In genomic region chr11:120248551-120249278, GRCh38 we compare ENCODE assay signal across 10 cellular contexts. TPM values are rescaled to one million over a fixed set of nuclear protein-coding genes. Genes with fewer than 3 reads are reported as not detected.
DNase-seq lines count a peak whose midpoint lies in the region; ATAC-seq and TF ChIP-seq lines count a peak whose summit lies in the region.
"Had no signal": no experiment of that assay in that cellular context is flagged by ENCODE, and none has a peak within 500 bp of the region (broad histone marks: within the 10 kb centered on the region; RNA-seq: fewer than 3 reads in every experiment).

No MANE protein-coding gene starts in this region.

- 62% methylated on average over 9 of the region's 9 CpGs for WGBS in right cardiac atrium

- no peaks in the 10 kb centered on the region for H3K9me3 Mint-ChIP-seq in natural killer cell treated with Interleukin-12 subunit alpha and Interleukin-12 subunit beta and Interleukin-15 and Interleukin-18, amount 100 ng/mL, for 72 hours
- no peaks in the 10 kb centered on the region for H3K9me3 Mint-ChIP-seq in natural killer cell
- peaks cover 1% of the 10 kb centered on the region for H3K9me3 Mint-ChIP-seq in activated naive CD8-positive, alpha-beta T cell treated with anti-CD3 and anti-CD28 coated beads for 36 hours

- H3K4me3 Mint-ChIP-seq in natural killer cell treated with Interleukin-12 subunit alpha and Interleukin-12 subunit beta and Interleukin-15 and Interleukin-18, amount 100 ng/mL, for 72 hours: peak overlapping the region; percentile 74
- no peak overlapping the region for H3K4me3 Mint-ChIP-seq in natural killer cell
- H3K4me3 Mint-ChIP-seq in activated naive CD8-positive, alpha-beta T cell treated with anti-CD3 and anti-CD28 coated beads for 36 hours: peak overlapping the region; percentile 53

- no peaks in the 10 kb centered on the region for H3K36me3 Mint-ChIP-seq in natural killer cell treated with Interleukin-12 subunit alpha and Interleukin-12 subunit beta and Interleukin-15 and Interleukin-18, amount 100 ng/mL, for 72 hours
- H3K36me3 Mint-ChIP-seq in natural killer cell: no peaks in the 10 kb centered on the region
- H3K36me3 Mint-ChIP-seq in activated naive CD8-positive, alpha-beta T cell treated with anti-CD3 and anti-CD28 coated beads for 36 hours: no peaks in the 10 kb centered on the region

- no peak overlapping the region for H3K27ac ChIP-seq in right cardiac atrium (ENCODE audit: low read length)

- no peak for DNase-seq in natural killer cell treated with Interleukin-12 subunit alpha and Interleukin-12 subunit beta and Interleukin-15 and Interleukin-18, amount 100 ng/mL, for 72 hours (ENCODE audit: low spot score)
- DNase-seq in natural killer cell (no peak), iPS-NIHi11 (ENCODE audit: low spot score) (no peak), NCI-H526 (lab: John Stamatoyannopoulos, UW) (no peak), GM20000 (ENCODE audit: low spot score) (no peak), right cardiac atrium (no peak)
- DNase-seq in activated naive CD8-positive, alpha-beta T cell treated with anti-CD3 and anti-CD28 coated beads for 36 hours: no peak
- DNase-seq: DND-41, kidney had no signal

- peaks cover 50 to 53% of the 10 kb centered on the region in 2 donors for H3K27me3 Mint-ChIP-seq in natural killer cell treated with Interleukin-12 subunit alpha and Interleukin-12 subunit beta and Interleukin-15 and Interleukin-18, amount 100 ng/mL, for 72 hours
- peaks cover 18 to 44% of the 10 kb centered on the region in 2 donors for H3K27me3 Mint-ChIP-seq in natural killer cell (ENCODE audit: low read depth in 2 of 2)
- H3K27me3 Mint-ChIP-seq in activated naive CD8-positive, alpha-beta T cell treated with anti-CD3 and anti-CD28 coated beads for 36 hours: peaks cover 80% of the 10 kb centered on the region

- H3K9me3 ChIP-seq in right cardiac atrium (ENCODE audit: control insufficient read depth, low read length): no peaks in the 10 kb centered on the region

- peak; percentile 78 to 79 for ATAC-seq in natural killer cell treated with Interleukin-12 subunit alpha and Interleukin-12 subunit beta and Interleukin-15 and Interleukin-18, amount 100 ng/mL, for 72 hours
- ATAC-seq in natural killer cell (no peak), HG03520 (IDR thresholded peaks at IDR 0.05; ENCODE audit: unreplicated experiment) (peak; percentile 64), right cardiac atrium (no peak)

- H3K27ac Mint-ChIP-seq in natural killer cell treated with Interleukin-12 subunit alpha and Interleukin-12 subunit beta and Interleukin-15 and Interleukin-18, amount 100 ng/mL, for 72 hours: peak overlapping the region; percentile 56 to 69
- H3K27ac Mint-ChIP-seq in natural killer cell: no peak overlapping the region
- H3K27ac Mint-ChIP-seq in activated naive CD8-positive, alpha-beta T cell treated with anti-CD3 and anti-CD28 coated beads for 36 hours: peak overlapping the region; percentile 72

- H3K4me3 ChIP-seq in right cardiac atrium (ENCODE audit: low read length): no peak overlapping the region

- peaks cover 3% of the 10 kb centered on the region for H3K27me3 ChIP-seq in right cardiac atrium (ENCODE audit: control insufficient read depth, insufficient read depth)

- H3K4me1 Mint-ChIP-seq in natural killer cell treated with Interleukin-12 subunit alpha and Interleukin-12 subunit beta and Interleukin-15 and Interleukin-18, amount 100 ng/mL, for 72 hours (ENCODE audit: low read depth in 2 of 2): peaks cover 34 to 38% of the 10 kb centered on the region in 2 donors
- no peaks in the 10 kb centered on the region for H3K4me1 Mint-ChIP-seq in natural killer cell
- peaks cover 44% of the 10 kb centered on the region for H3K4me1 Mint-ChIP-seq in activated naive CD8-positive, alpha-beta T cell treated with anti-CD3 and anti-CD28 coated beads for 36 hours

- TF ChIP-seq CTCF in natural killer cell (IDR thresholded peaks at IDR 0.05) (no peak), GM20000 (IDR thresholded peaks at IDR 0.05; ENCODE audit: extremely low read depth, missing control alignments) (no peak)

- intact Hi-C loops in natural killer cell (cut with micrococcal nuclease): no loop called here
- intact Hi-C loops in right cardiac atrium (cut with DNase I): no loop called here

- no peaks in the 10 kb centered on the region for H3K4me1 ChIP-seq in right cardiac atrium (ENCODE audit: control insufficient read depth, insufficient read depth, low read length)

RNA-seq across cellular contexts. Expression of gene POU2F3, which starts 8.8 kb away (rescaled TPM):
- not detected for total RNA-seq in natural killer cell treated with Interleukin-12 subunit alpha and Interleukin-12 subunit beta and Interleukin-15 and Interleukin-18, amount 100 ng/mL, for 72 hours
- total RNA-seq in natural killer cell (not detected), right cardiac atrium (under 1 TPM in 3 of 4 donors, not detected in 1; 0.17 to 0.31 (median 0.22) TPM)
- not detected for total RNA-seq in activated naive CD8-positive, alpha-beta T cell treated with anti-CD3 and anti-CD28 coated beads for 36 hours
- polyA plus RNA-seq in right cardiac atrium: 0.05 TPM

RNA-seq across cellular contexts. Expression of gene OAF, which starts 37.9 kb away (rescaled TPM):
- total RNA-seq in natural killer cell treated with Interleukin-12 subunit alpha and Interleukin-12 subunit beta and Interleukin-15 and Interleukin-18, amount 100 ng/mL, for 72 hours: 1 to 10 TPM; 1.1 to 1.9 TPM
- total RNA-seq in natural killer cell: 1 to 10 TPM; 2.8 to 5.1 (median 3.8) TPM
- 1 to 10 TPM; 3.0 to 3.6 TPM for total RNA-seq in activated naive CD8-positive, alpha-beta T cell treated with anti-CD3 and anti-CD28 coated beads for 36 hours
- total RNA-seq in right cardiac atrium: 10 to 100 TPM; 21.6 to 57.1 (median 44.9) TPM
- polyA plus RNA-seq in right cardiac atrium: 25.3 TPM

Comparison
In these comparisons a context has a peak if more than half of its experiments do, and no peak if none do; other contexts are left out.
1. ATAC-seq: peak in natural killer cell treated with Interleukin-12 subunit alpha and Interleukin-12 subunit beta and Interleukin-15 and Interleukin-18, amount 100 ng/mL, for 72 hours (2 of 2) and HG03520 (single experiment); none in natural killer cell (0 of 3) and right cardiac atrium (0 of 2).
2. H3K27ac Mint-ChIP-seq: peak in natural killer cell treated with Interleukin-12 subunit alpha and Interleukin-12 subunit beta and Interleukin-15 and Interleukin-18, amount 100 ng/mL, for 72 hours (2 of 2) and activated naive CD8-positive, alpha-beta T cell treated with anti-CD3 and anti-CD28 coated beads for 36 hours (single experiment); none in natural killer cell (0 of 2).